ENCODE assay signal across 8 cellular contexts in the genomic region with DNA sequence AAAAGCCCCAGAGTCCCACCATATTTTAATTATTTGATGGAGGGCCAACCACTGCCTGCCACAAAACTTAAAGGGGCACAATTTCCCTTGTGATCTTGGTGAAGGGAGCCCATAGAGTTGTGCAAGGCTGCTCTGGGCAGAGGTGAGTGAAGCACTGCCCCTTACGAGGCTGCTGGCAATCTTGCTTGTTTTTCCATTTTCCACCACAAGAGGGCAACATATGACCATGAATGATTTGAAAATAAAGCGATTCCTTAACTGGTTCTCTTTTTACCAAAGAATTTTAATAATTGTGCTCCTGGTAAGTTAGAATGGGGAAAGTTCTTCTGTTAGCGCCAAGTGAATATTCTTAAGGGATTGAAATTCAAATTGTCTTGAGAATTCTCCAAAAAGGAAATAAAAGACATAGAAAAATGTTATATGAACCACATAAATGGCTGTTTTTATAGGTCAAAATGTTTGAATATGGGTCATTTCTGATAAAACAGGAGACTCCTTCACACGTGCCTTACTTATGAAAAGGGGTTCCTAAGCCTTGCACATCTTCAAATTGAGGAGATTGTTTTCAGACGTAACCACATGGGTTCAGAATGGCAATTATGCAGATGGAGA. TPM values are rescaled to one million over a fixed set of nuclear protein-coding genes. Genes with fewer than 3 reads are reported as not detected.
DNase-seq lines count a peak whose midpoint lies in the region; ATAC-seq and TF ChIP-seq lines count a peak whose summit lies in the region.

No MANE protein-coding gene starts in this region.

- H3K4me3 ChIP-seq in SU-DHL-6 (ENCODE audit: insufficient read depth, low read length, poor library complexity, severe bottlenecking) (no peak overlapping the region), heart left ventricle (no peak overlapping the region)

- intact Hi-C loops in heart left ventricle (cut with DNase I) (loop anchor here in 9 of 10 donors (1.0 to 10.0 kb wide), 8 partner anchors 71 to 631 kb away; no protein-coding TSS in a partner anchor), sciatic nerve (cut with DNase I) (loop anchor here (10.0 kb wide), 2 partner anchors 519 to 629 kb away; no protein-coding TSS in a partner anchor)

- TF ChIP-seq CTCF in SU-DHL-6 (IDR thresholded peaks at IDR 0.05; ENCODE audit: insufficient read depth, low read length, poor library complexity, severe bottlenecking), result peak; percentile 58
- peak; percentile 71 to 89 (median 78) for TF ChIP-seq CTCF in heart left ventricle (IDR thresholded peaks at IDR 0.05)

- H3K36me3 ChIP-seq in SU-DHL-6 (ENCODE audit: low read length) (no peaks in the 10 kb centered on the region), heart left ventricle (no peaks in the 10 kb centered on the region)

- H3K4me1 ChIP-seq in heart left ventricle, result peaks cover 0 to 32% (median 4%) of the 10 kb centered on the region in 12 donors

- H3K79me2 ChIP-seq in SU-DHL-6 (ENCODE audit: insufficient read depth, low read length), result peaks cover 9% of the 10 kb centered on the region; the same call in 1 of the 2 replicates

- H3K27ac ChIP-seq in SU-DHL-6 (ENCODE audit: low read depth, low read length) (no peak overlapping the region), heart left ventricle (peak overlapping the region in 2 of 12 donors; percentile 2 to 4)

- H3K4me2 ChIP-seq in SU-DHL-6 (ENCODE audit: low read depth, low read length, poor library complexity, severe bottlenecking), result no peak overlapping the region

- ATAC-seq in GM21447 (IDR thresholded peaks at IDR 0.05; ENCODE audit: unreplicated experiment) (peak; percentile 58), heart left ventricle (peak; percentile 31 to 70 (median 60)), sciatic nerve (peak; percentile 82)

- no peak overlapping the region for H2AFZ ChIP-seq in SU-DHL-6 (ENCODE audit: low read depth, low read length, severe bottlenecking)

- H3F3A ChIP-seq in SU-DHL-6 (ENCODE audit: insufficient read depth), result no peaks in the 10 kb centered on the region

- DNase-seq in D341Med (ENCODE audit: low spot score), result peak; percentile 69
- DNase-seq in MV-4-11 (lab: John Stamatoyannopoulos, UW), result peak; percentile 32
- DNase-seq in activated naive CD8-positive, alpha-beta T cell treated with anti-CD3 and anti-CD28 coated beads, Interleukin-2, amount 50 U/mL, for 16 hours (ENCODE audit: low read depth, low spot score), result peak; percentile 26
- peak in 3 of 5 donors; percentile 34 to 51 (median 45) for DNase-seq in heart left ventricle
- DNase-seq in sciatic nerve (ENCODE audit: low spot score), result peak; percentile 69
- no peak for DNase-seq in mesenteric fat pad (ENCODE audit: low spot score)

- no peaks in the 10 kb centered on the region; the same call in 1 of the 2 replicates for H4K20me1 ChIP-seq in SU-DHL-6 (ENCODE audit: low read depth, low read length)

- WGBS in heart left ventricle, 4 donors, result 19 to 24% (median 23%) methylated on average over 5 of the region's 5 CpGs

- H3K9me3 ChIP-seq in SU-DHL-6 (ENCODE audit: insufficient read depth, low read length) (no peaks in the 10 kb centered on the region), heart left ventricle (no peaks in the 10 kb centered on the region)

- H3K9ac ChIP-seq in SU-DHL-6 (ENCODE audit: low read length), result no peak overlapping the region

- H3K9me2 ChIP-seq in SU-DHL-6 (replicated peaks; ENCODE audit: insufficient read depth, low read length), result no peaks in the 10 kb centered on the region

- H3K27me3 ChIP-seq in SU-DHL-6 (ENCODE audit: low read length) (no peaks in the 10 kb centered on the region), heart left ventricle (no peaks in the 10 kb centered on the region)

- no peak for TF ChIP-seq POLR2A in heart left ventricle (IDR thresholded peaks at IDR 0.05)

RNA-seq across cellular contexts. Expression of a gene that starts 22.7 kb away (rescaled TPM):
- total RNA-seq in heart left ventricle, result 100 to 1,000 TPM; 180 to 419 (median 269) TPM
- 100 to 1,000 TPM in 1 of 2 donors, 10 to 100 TPM in 1; 51.4 to 119 TPM for polyA plus RNA-seq in heart left ventricle
- 33.7 TPM for total RNA-seq in sciatic nerve
- total RNA-seq in mesenteric fat pad, result 180 TPM
